8 cellular contexts compared by ENCODE assay signal in genomic region chr20:11454966-11455799, GRCh38.
A peak's percentile ranks its signal among the peaks of the same experiment; 100 is the strongest.
DNase-seq lines count a peak whose midpoint lies in the region; ATAC-seq and TF ChIP-seq lines count a peak whose summit lies in the region.

No MANE protein-coding gene starts in this region.

- no peak for TF ChIP-seq POLR2A in IMR-90 (IDR thresholded peaks at IDR 0.05; ENCODE audit: low read depth, low read length)

- H2BK20ac ChIP-seq in IMR-90 (ENCODE audit: low read depth, low read length), result peak overlapping the region; percentile 54; the same call in 1 of the 2 replicates

- H3K27me3 Mint-ChIP-seq in activated CD8-positive, alpha-beta T cell treated with anti-CD3 and anti-CD28 coated beads, Interleukin-2, amount 10 ng/mL, durations not matched to agents 7 days and 5 days (ENCODE audit: low read depth), result no peaks in the 10 kb centered on the region
- H3K27me3 Mint-ChIP-seq in activated naive CD8-positive, alpha-beta T cell treated with anti-CD3 and anti-CD28 coated beads, Interleukin-2, amount 50 U/mL, for 24 hours, result no peaks in the 10 kb centered on the region

- peak overlapping the region; percentile 56 for H3K4me2 ChIP-seq in IMR-90 (ENCODE audit: low read depth, low read length)

- H3K4me1 ChIP-seq in IMR-90 (ENCODE audit: control insufficient read depth, insufficient read depth, low read length), result peaks cover 19% of the 10 kb centered on the region

- no peak overlapping the region for H3K23ac ChIP-seq in IMR-90 (ENCODE audit: low read depth, low read length)

- dilution Hi-C loops in IMR-90 (cut with HindIII; ENCODE audit: low sequenced_read_pairs, unreplicated experiment), result no loop called here

- H3K4me3 ChIP-seq in IMR-90 (ENCODE audit: insufficient read depth, low read depth, low read length), result no peak overlapping the region

- H3K27ac ChIP-seq in IMR-90 (ENCODE audit: insufficient read depth, low read length), result no peak overlapping the region

- H2AFZ ChIP-seq in IMR-90 (replicated peaks; ENCODE audit: low read length, poor library complexity), result no peak overlapping the region

- no peaks in the 10 kb centered on the region for H4K20me1 ChIP-seq in IMR-90 (ENCODE audit: insufficient read depth, low read length)

- peak overlapping the region in 1 of 2 experiments; percentile 44; a peak in 2 of 4 replicates for H4K8ac ChIP-seq in IMR-90 (ENCODE audit: low read depth in 2 of 2, low read length in 2 of 2)

- peak overlapping the region; percentile 48; the same call in 1 of the 2 replicates for H3K4ac ChIP-seq in IMR-90 (ENCODE audit: low read depth, low read length)

- no peak overlapping the region for H3K4me3 Mint-ChIP-seq in activated CD8-positive, alpha-beta T cell treated with anti-CD3 and anti-CD28 coated beads, Interleukin-2, amount 10 ng/mL, durations not matched to agents 7 days and 5 days
- H3K4me3 Mint-ChIP-seq in activated naive CD8-positive, alpha-beta T cell treated with anti-CD3 and anti-CD28 coated beads, Interleukin-2, amount 50 U/mL, for 24 hours, result no peak overlapping the region

- WGBS in IMR-90 (ENCODE audit: extremely low coverage in 2 of 2, insufficient read length in 1 of 2), 2 experiments, result no CpG with 5 or more reads among the region's 7 CpGs

- no peak overlapping the region for H2AK9ac ChIP-seq in IMR-90 (replicated peaks; ENCODE audit: low read depth, low read length, poor library complexity)

- no peaks in the 10 kb centered on the region for H3K36me3 ChIP-seq in IMR-90 (ENCODE audit: control insufficient read depth, insufficient read depth, low read length)

- H4K91ac ChIP-seq in IMR-90 (ENCODE audit: insufficient read depth, low read depth, low read length), result peak overlapping the region; percentile 28; the same call in 1 of the 2 replicates

- in situ Hi-C loops in IMR-90 (cut with MboI; ENCODE audit: low sequenced_read_pairs), result no loop called here

- no peak overlapping the region for H3K14ac ChIP-seq in IMR-90 (replicated peaks; ENCODE audit: low read depth, low read length)

- peak overlapping the region; percentile 73; the same call in 1 of the 2 replicates for H3K18ac ChIP-seq in IMR-90 (ENCODE audit: low read depth, low read length)

- no peak overlapping the region for H3K27ac Mint-ChIP-seq in activated CD8-positive, alpha-beta T cell treated with anti-CD3 and anti-CD28 coated beads, Interleukin-2, amount 10 ng/mL, durations not matched to agents 7 days and 5 days
- H3K27ac Mint-ChIP-seq in activated naive CD8-positive, alpha-beta T cell treated with anti-CD3 and anti-CD28 coated beads, Interleukin-2, amount 50 U/mL, for 24 hours, result no peak overlapping the region

- no peak for TF ChIP-seq CTCF in IMR-90 (conservative IDR thresholded peaks at IDR 0.05; ENCODE audit: low read depth, low read length)

- H3K27me3 ChIP-seq in IMR-90 (ENCODE audit: control insufficient read depth, insufficient read depth, low read length), result no peaks in the 10 kb centered on the region

- ATAC-seq in GM19463 (IDR thresholded peaks at IDR 0.05; ENCODE audit: unreplicated experiment) (peak; percentile 51), IMR-90 (ENCODE audit: low read depth) (peak; percentile 63)
- ATAC-seq in activated CD8-positive, alpha-beta T cell treated with anti-CD3 and anti-CD28 coated beads, Interleukin-2, amount 10 ng/mL, durations not matched to agents 7 days and 5 days, result no peak
- no peak for ATAC-seq in activated naive CD8-positive, alpha-beta T cell treated with anti-CD3 and anti-CD28 coated beads, Interleukin-2, amount 50 U/mL, for 24 hours

- peak overlapping the region; percentile 46 for H2BK120ac ChIP-seq in IMR-90 (ENCODE audit: low read depth, low read length)

- DNase-seq in IMR-90, result peak; percentile 78
- DNase-seq in dermis microvascular lymphatic vessel endothelial cell (ENCODE audit: low read depth in 2 of 2), result peak; percentile 12 to 89
- peak; percentile 53 for DNase-seq in pulmonary artery endothelial cell (ENCODE audit: low read depth, low spot score)
- no peak for DNase-seq in activated CD4-positive, alpha-beta T cell treated with anti-CD3 and anti-CD28 coated beads, Interleukin-2, amount 50 U/mL, for 4 hours
- no peak for DNase-seq in activated CD8-positive, alpha-beta T cell treated with anti-CD3 and anti-CD28 coated beads, Interleukin-2, amount 10 ng/mL, durations not matched to agents 7 days and 5 days
- DNase-seq in activated naive CD8-positive, alpha-beta T cell treated with anti-CD3 and anti-CD28 coated beads, Interleukin-2, amount 50 U/mL, for 24 hours, result no peak
- DNase-seq in pons (ENCODE audit: low spot score), result no peak

- no peak overlapping the region for H3K9ac ChIP-seq in IMR-90 (ENCODE audit: low read depth, low read length)

- no peaks in the 10 kb centered on the region for H3K9me3 ChIP-seq in IMR-90 (ENCODE audit: control insufficient read depth, insufficient read depth, low read length)

- H2BK15ac ChIP-seq in IMR-90 (ENCODE audit: low read depth, low read length), result peak overlapping the region; percentile 33; the same call in 1 of the 3 replicates

- H3K9me3 Mint-ChIP-seq in activated CD8-positive, alpha-beta T cell treated with anti-CD3 and anti-CD28 coated beads, Interleukin-2, amount 10 ng/mL, durations not matched to agents 7 days and 5 days (ENCODE audit: insufficient read depth), result no peaks in the 10 kb centered on the region
- no peaks in the 10 kb centered on the region for H3K9me3 Mint-ChIP-seq in activated naive CD8-positive, alpha-beta T cell treated with anti-CD3 and anti-CD28 coated beads, Interleukin-2, amount 50 U/mL, for 24 hours

- H3K79me1 ChIP-seq in IMR-90 (ENCODE audit: low read depth in 1 of 2, low read length in 2 of 2), result no peaks in the 10 kb centered on the region

- no TSS peak for BruUV-seq in IMR-90 (replicated peaks; lab: Mats Ljungman, UMichigan)

- H3K4me1 Mint-ChIP-seq in activated CD8-positive, alpha-beta T cell treated with anti-CD3 and anti-CD28 coated beads, Interleukin-2, amount 10 ng/mL, durations not matched to agents 7 days and 5 days (ENCODE audit: low read depth), result no peaks in the 10 kb centered on the region
- no peaks in the 10 kb centered on the region for H3K4me1 Mint-ChIP-seq in activated naive CD8-positive, alpha-beta T cell treated with anti-CD3 and anti-CD28 coated beads, Interleukin-2, amount 50 U/mL, for 24 hours

- no peaks in the 10 kb centered on the region for H3K36me3 Mint-ChIP-seq in activated CD8-positive, alpha-beta T cell treated with anti-CD3 and anti-CD28 coated beads, Interleukin-2, amount 10 ng/mL, durations not matched to agents 7 days and 5 days (ENCODE audit: low read depth)
- no peaks in the 10 kb centered on the region for H3K36me3 Mint-ChIP-seq in activated naive CD8-positive, alpha-beta T cell treated with anti-CD3 and anti-CD28 coated beads, Interleukin-2, amount 50 U/mL, for 24 hours (ENCODE audit: low read depth)

- H4K5ac ChIP-seq in IMR-90 (ENCODE audit: low read depth, low read length), result peak overlapping the region; percentile 43; the same call in 1 of the 2 replicates

- peaks cover 11% of the 10 kb centered on the region for H3K9me1 ChIP-seq in IMR-90 (ENCODE audit: insufficient read depth, low read length)

- intact Hi-C loops in IMR-90 (cut with micrococcal nuclease), result loop anchor here (10.0 kb wide), 1 partner anchor 780 kb away; the partner anchor contains the start of gene JAG1

- H2BK5ac ChIP-seq in IMR-90 (ENCODE audit: low read depth, low read length, poor library complexity, severe bottlenecking), result peak overlapping the region; percentile 33

- H3K56ac ChIP-seq in IMR-90 (ENCODE audit: extremely low read depth, insufficient read depth, low read length), result peak overlapping the region; percentile 38; the same call in 1 of the 2 replicates

- POLR2A ChIA-PET in IMR-90 (lab: Charles Lee; ENCODE audit: unreplicated experiment), result no interaction called here
- POLR2A ChIA-PET in activated CD8-positive, alpha-beta T cell treated with anti-CD3 and anti-CD28 coated beads, Interleukin-2, amount 10 ng/mL, durations not matched to agents 7 days and 5 days (lab: Charles Lee), result no interaction called here

- TF ChIP-seq RAD21 in IMR-90 (IDR thresholded peaks at IDR 0.05; ENCODE audit: low read length), result no peak

- CTCF ChIA-PET in IMR-90 (lab: Yijun Ruan, JAX), result interaction anchor here (1.6 kb wide), 1 partner anchor 15 kb away, joined by 6 read pairs; no protein-coding TSS in a partner anchor
- CTCF ChIA-PET in activated CD8-positive, alpha-beta T cell treated with anti-CD3 and anti-CD28 coated beads, Interleukin-2, amount 10 ng/mL, durations not matched to agents 7 days and 5 days (lab: Charles Lee), result no interaction called here

- H2AK5ac ChIP-seq in IMR-90 (ENCODE audit: low read depth, low read length), result peak overlapping the region; percentile 67; the same call in 1 of the 2 replicates

TF ChIP-seq in IMR-90, 13 proteins besides CTCF, POLR2A, EP300 and RAD21 (continues in another document):
- TF ChIP-seq SMC3 (IDR thresholded peaks at IDR 0.05; ENCODE audit: low read depth, low read length) (no peak), NFE2L2 (IDR thresholded peaks at IDR 0.05; ENCODE audit: low read depth, low read length) (0 out of 2 replicates have a peak, but pooled peaks have one; percentile 28), FOS (IDR thresholded peaks at IDR 0.05; ENCODE audit: low read depth, low read length) (0 out of 2 replicates have a peak, but pooled peaks have one; percentile 9), MAZ (IDR thresholded peaks at IDR 0.05; ENCODE audit: borderline replicate concordance, low read depth, low read length) (no peak), MAFK (IDR thresholded peaks at IDR 0.05; ENCODE audit: low read depth, low read length) (0 out of 2 replicates have a peak, but pooled peaks have one; percentile 6), MXI1 (IDR thresholded peaks at IDR 0.05; ENCODE audit: borderline replicate concordance, low read depth, low read length) (no peak), USF2 (IDR thresholded peaks at IDR 0.05; ENCODE audit: low read depth, low read length) (no peak), CHD1 (IDR thresholded peaks at IDR 0.05; ENCODE audit: low read depth, low read length) (no peak), CEBPB (IDR thresholded peaks at IDR 0.05; ENCODE audit: low read depth, low read length) (no peak), RCOR1 (IDR thresholded peaks at IDR 0.05; ENCODE audit: insufficient replicate concordance, low read length) (no peak)

Comparison
In these comparisons a context has a peak if more than half of its experiments do, and no peak if none do; other contexts are left out.
1. ATAC-seq: peak in GM19463 (single experiment) and IMR-90 (single experiment); none in activated CD8-positive, alpha-beta T cell treated with anti-CD3 and anti-CD28 coated beads, Interleukin-2, amount 10 ng/mL, durations not matched to agents 7 days and 5 days (single experiment) and activated naive CD8-positive, alpha-beta T cell treated with anti-CD3 and anti-CD28 coated beads, Interleukin-2, amount 50 U/mL, for 24 hours (single experiment).
2. DNase-seq: peak in IMR-90 (single experiment), dermis microvascular lymphatic vessel endothelial cell (2 of 2) and pulmonary artery endothelial cell (single experiment); none in activated CD4-positive, alpha-beta T cell treated with anti-CD3 and anti-CD28 coated beads, Interleukin-2, amount 50 U/mL, for 4 hours (0 of 2), activated CD8-positive, alpha-beta T cell treated with anti-CD3 and anti-CD28 coated beads, Interleukin-2, amount 10 ng/mL, durations not matched to agents 7 days and 5 days (single experiment), activated naive CD8-positive, alpha-beta T cell treated with anti-CD3 and anti-CD28 coated beads, Interleukin-2, amount 50 U/mL, for 24 hours (single experiment) and pons (single experiment).